ENCODE assay signal across 9 cellular contexts in the genomic region with DNA sequence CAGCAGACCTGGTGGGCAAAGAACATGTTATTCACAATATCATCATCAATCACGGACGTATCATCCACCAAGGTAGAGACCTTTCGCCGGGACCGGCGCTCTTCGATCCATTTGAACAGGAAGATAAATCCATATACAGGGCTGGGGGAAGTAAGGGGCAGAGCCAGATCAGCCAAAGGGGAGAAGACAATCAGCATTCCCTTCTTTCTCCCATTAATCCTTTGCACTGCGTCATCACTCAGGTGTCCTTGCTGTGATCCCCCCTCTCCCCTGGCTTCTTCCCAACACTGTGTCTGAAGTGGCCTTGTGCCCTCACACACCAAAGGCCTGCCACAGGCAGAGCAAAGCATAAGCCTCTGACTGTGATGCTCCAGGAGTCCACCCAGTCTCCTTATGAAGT. TPM values are rescaled to one million over a fixed set of nuclear protein-coding genes. Genes with fewer than 3 reads are reported as not detected.
DNase-seq lines count a peak whose midpoint lies in the region; ATAC-seq, FAIRE-seq and TF ChIP-seq lines count a peak whose summit lies in the region.
"Had no signal": no experiment of that assay in that cellular context is flagged by ENCODE, and none has a peak within 500 bp of the region (broad histone marks: within the 10 kb centered on the region; RNA-seq: fewer than 3 reads in every experiment).

No MANE protein-coding gene starts in this region.

- WGBS in K562 (ENCODE audit: insufficient coverage, low coverage, missing lambda C conversion rate): 96% methylated on average over 7 of the region's 8 CpGs

- peak overlapping the region; percentile 92 for H3K4me3 Mint-ChIP-seq in stimulated activated naive CD8-positive, alpha-beta T cell treated with anti-CD3 and anti-CD28 coated beads, Interleukin-15, Interleukin-2, amounts not matched to agents 100 ng/mL and 50 ng/mL, for 24 hours

- H3K9me3 ChIP-seq in K562 (replicated peaks; ENCODE audit: control insufficient read depth, insufficient read depth, low read depth, low read length) (no peaks in the 10 kb centered on the region), muscle layer of colon (ENCODE audit: low read length) (no peaks in the 10 kb centered on the region)

- H3K79me2 ChIP-seq in K562 (ENCODE audit: control insufficient read depth, insufficient read depth, low read length): peaks cover 47% of the 10 kb centered on the region

- CTCF ChIA-PET in K562 (lab: Yijun Ruan, JAX; ENCODE audit: low intra/inter-chr PET ratio): no interaction called here

- H3K27ac Mint-ChIP-seq in stimulated activated naive CD8-positive, alpha-beta T cell treated with anti-CD3 and anti-CD28 coated beads, Interleukin-15, Interleukin-2, amounts not matched to agents 100 ng/mL and 50 ng/mL, for 24 hours: peak overlapping the region; percentile 91

- peak overlapping the region; percentile 93 for H3K4me2 ChIP-seq in K562 (ENCODE audit: insufficient read depth, low read length)

- H2AFZ ChIP-seq in K562 (ENCODE audit: low read depth, low read length): no peak overlapping the region

- TF ChIP-seq CTCF in K562 (IDR thresholded peaks at IDR 0.05 in 2 of 3, conservative IDR thresholded peaks at IDR 0.05 in 1 of 3; ENCODE audit: insufficient read depth in 2 of 3, low read depth in 1 of 3, low read length in 3 of 3): no peak

- no peak overlapping the region; the same call in 1 of the 2 replicates for H3K4me3 ChIP-seq in K562
- H3K4me3 ChIP-seq in muscle layer of colon (ENCODE audit: low read depth in 1 of 2, low read length in 2 of 2): peak overlapping the region in 1 of 2 donors; percentile 84

- intact Hi-C loops in K562 (cut with micrococcal nuclease): no loop called here

- H3K9ac ChIP-seq in K562 (ENCODE audit: insufficient read depth in 1 of 2, low read depth in 2 of 2, low read length in 2 of 2) (peak overlapping the region in 1 of 2 experiments; percentile 93; a peak in 1 of 4 replicates), muscle layer of colon (ENCODE audit: low read length) (peak overlapping the region; percentile 94)

- TF ChIP-seq EP300 in K562 (IDR thresholded peaks at IDR 0.05; ENCODE audit: low read length): no peak

- DNase-seq in stimulated activated naive CD8-positive, alpha-beta T cell treated with anti-CD3 and anti-CD28 coated beads, Interleukin-15, Interleukin-2, amounts not matched to agents 100 U/mL and 50 U/mL, for 24 hours: no peak
- DNase-seq in K562 (ENCODE audit: extremely low read depth in 1 of 4, low spot score in 3 of 4): no peak
- DNase-seq in germinal center (ENCODE audit: low spot score): no peak
- no peak for DNase-seq in hypothalamus (lab: John Stamatoyannopoulos, UW)
- no peak for DNase-seq in NCI-H748 (lab: John Stamatoyannopoulos, UW; ENCODE audit: unreplicated experiment)
- DNase-seq: NCI-H2081 had no signal

- H3K36me3 ChIP-seq in K562 (ENCODE audit: control insufficient read depth, insufficient read depth, low read length) (peaks cover 64% of the 10 kb centered on the region), muscle layer of colon (ENCODE audit: insufficient read depth, low read length) (peaks cover 54% of the 10 kb centered on the region)

- no peak for TF ChIP-seq POLR2A in K562 (conservative IDR thresholded peaks at IDR 0.05)

- BruUV-seq in K562 (replicated peaks; lab: Mats Ljungman, UMichigan): no TSS peak

- no peak for FAIRE-seq in K562 (lab: Jason Lieb, UNC)

- H4K20me1 ChIP-seq in K562 (replicated peaks; ENCODE audit: control insufficient read depth, insufficient read depth, low read length): no peaks in the 10 kb centered on the region

- H3K4me1 ChIP-seq in K562 (replicated peaks in 1 of 2; ENCODE audit: control insufficient read depth in 2 of 2, insufficient read depth in 2 of 2, low read length in 2 of 2) (peaks cover 13 to 15% of the 10 kb centered on the region in 2 experiments; a peak in 4 of 5 replicates), muscle layer of colon (ENCODE audit: insufficient read depth, low read length) (peaks cover 40% of the 10 kb centered on the region)

- no peaks in the 10 kb centered on the region for H3K9me3 Mint-ChIP-seq in stimulated activated naive CD8-positive, alpha-beta T cell treated with anti-CD3 and anti-CD28 coated beads, Interleukin-15, Interleukin-2, amounts not matched to agents 100 ng/mL and 50 ng/mL, for 24 hours

- no peaks in the 10 kb centered on the region for H3K9me1 ChIP-seq in K562 (ENCODE audit: control insufficient read depth, insufficient read depth, low read length)

- POLR2A ChIA-PET in K562 (lab: Yijun Ruan, JAX): no interaction called here

- H3K27ac ChIP-seq in K562 (ENCODE audit: extremely low read depth, low read depth, low read length): no peak overlapping the region
- no peak overlapping the region for H3K27ac ChIP-seq in muscle layer of colon (ENCODE audit: low read depth, low read length)

- H3K36me3 Mint-ChIP-seq in stimulated activated naive CD8-positive, alpha-beta T cell treated with anti-CD3 and anti-CD28 coated beads, Interleukin-15, Interleukin-2, amounts not matched to agents 100 ng/mL and 50 ng/mL, for 24 hours (ENCODE audit: low read depth): peaks cover 48% of the 10 kb centered on the region

- ATAC-seq in stimulated activated naive CD8-positive, alpha-beta T cell treated with anti-CD3 and anti-CD28 coated beads, Interleukin-15, Interleukin-2, amounts not matched to agents 100 U/mL and 50 U/mL, for 24 hours: no peak
- ATAC-seq in K562 (no peak), HG03457 (IDR thresholded peaks at IDR 0.05; ENCODE audit: unreplicated experiment) (no peak)

- TF ChIP-seq RAD21 in K562 (CRISPR knock-in tag; conservative IDR thresholded peaks at IDR 0.05 in 1 of 2, IDR thresholded peaks at IDR 0.05 in 1 of 2): no peak

- in situ Hi-C loops in K562 (cut with MboI): no loop called here

- peaks cover 32% of the 10 kb centered on the region for H3K4me1 Mint-ChIP-seq in stimulated activated naive CD8-positive, alpha-beta T cell treated with anti-CD3 and anti-CD28 coated beads, Interleukin-15, Interleukin-2, amounts not matched to agents 100 ng/mL and 50 ng/mL, for 24 hours (ENCODE audit: low read depth)

- no peaks in the 10 kb centered on the region for H3K27me3 ChIP-seq in K562 (ENCODE audit: control insufficient read depth in 2 of 2, insufficient read depth in 2 of 2, low read length in 2 of 2)
- no peaks in the 10 kb centered on the region for H3K27me3 ChIP-seq in muscle layer of colon (ENCODE audit: control insufficient read depth in 1 of 2, insufficient read depth in 2 of 2, low read length in 2 of 2)

- H3K27me3 Mint-ChIP-seq in stimulated activated naive CD8-positive, alpha-beta T cell treated with anti-CD3 and anti-CD28 coated beads, Interleukin-15, Interleukin-2, amounts not matched to agents 100 ng/mL and 50 ng/mL, for 24 hours: no peaks in the 10 kb centered on the region

RNA-seq across cellular contexts. Expression of a gene that starts 1.3 kb away (rescaled TPM):
- total RNA-seq in K562 (2011; cell fraction: chromatin; rRNA removed; ENCODE audit: low replicate concordance): 67.6 and 158 TPM in 2 replicates
- total RNA-seq in K562 (2011; cell fraction: nucleolus; rRNA removed): 94.0 and 97.9 TPM in 2 replicates
- total RNA-seq in K562 (2011; cell fraction: nucleoplasm; rRNA removed): 61.2 and 63.2 TPM in 2 replicates
- total RNA-seq in K562 (2014; rRNA removed): 60.4 and 69.1 TPM in 2 replicates
- 21.6 and 25.8 TPM in 2 replicates for total RNA-seq in K562 (2014; rRNA removed; fragmentation: Illumina TruSeq; extraction: Trizol)
- total RNA-seq in K562 (2015; rRNA removed; fragmentation: Illumina TruSeq; extraction: Trizol): 35.4 and 37.5 TPM in 2 replicates
- total RNA-seq in K562 (2021): 64.9 and 66.6 TPM in 2 replicates
- polyA plus RNA-seq in K562 (2011; rRNA removed): 51.8 and 56.1 TPM in 2 replicates
- polyA plus RNA-seq in K562 (2011; cell fraction: cytosol; rRNA removed): 55.1 and 78.1 TPM in 2 replicates
- 152 and 164 TPM in 2 replicates for polyA plus RNA-seq in K562 (2011; cell fraction: nucleus; rRNA removed)
- 55.2 and 58.8 TPM in 2 replicates for polyA plus RNA-seq in K562 (2012)
- polyA plus RNA-seq in K562 (2014; fragmentation: Illumina TruSeq; extraction: Trizol): 37.5 and 48.7 TPM in 2 replicates
- polyA plus RNA-seq in K562 (2014; fragmentation: Nextera tagmentation; extraction: Ambion mirVana): 1 to 10 TPM; 3.4 to 5.4 TPM
- 42.5 and 47.8 TPM in 2 replicates for polyA plus RNA-seq in K562 (2014; rRNA removed)
- polyA minus RNA-seq in K562 (2011; rRNA and poly(A)+ RNA removed): 34.0 and 46.9 TPM in 2 replicates
- 28.6 and 32.7 TPM in 2 replicates for polyA minus RNA-seq in K562 (2011; cell fraction: cytosol; rRNA and poly(A)+ RNA removed)
- 43.1 and 47.4 TPM in 2 replicates for polyA minus RNA-seq in K562 (2011; cell fraction: nucleus; rRNA and poly(A)+ RNA removed)

RNA-seq across cellular contexts. Expression of a gene that starts 2.0 kb away (rescaled TPM):
- total RNA-seq in K562 (2011; cell fraction: chromatin; rRNA removed; ENCODE audit: low replicate concordance): 31.9 and 35.6 TPM in 2 replicates
- total RNA-seq in K562 (2011; cell fraction: nucleolus; rRNA removed): 25.5 and 28.0 TPM in 2 replicates
- total RNA-seq in K562 (2011; cell fraction: nucleoplasm; rRNA removed): 20.6 and 25.9 TPM in 2 replicates
- 16.8 and 21.5 TPM in 2 replicates for total RNA-seq in K562 (2014; rRNA removed)
- 12.7 and 18.0 TPM in 2 replicates for total RNA-seq in K562 (2014; rRNA removed; fragmentation: Illumina TruSeq; extraction: Trizol)
- 19.0 and 20.2 TPM in 2 replicates for total RNA-seq in K562 (2015; rRNA removed; fragmentation: Illumina TruSeq; extraction: Trizol)
- total RNA-seq in K562 (2021): 16.7 and 19.5 TPM in 2 replicates
- polyA plus RNA-seq in K562 (2011; rRNA removed): 27.5 and 28.3 TPM in 2 replicates
- 10.7 and 16.3 TPM in 2 replicates for polyA plus RNA-seq in K562 (2011; cell fraction: cytosol; rRNA removed)
- polyA plus RNA-seq in K562 (2011; cell fraction: nucleus; rRNA removed): 33.0 and 39.3 TPM in 2 replicates
- polyA plus RNA-seq in K562 (2012): 14.0 and 20.6 TPM in 2 replicates
- 18.3 and 18.4 TPM in 2 replicates for polyA plus RNA-seq in K562 (2014; fragmentation: Illumina TruSeq; extraction: Trizol)
- polyA plus RNA-seq in K562 (2014; fragmentation: Nextera tagmentation; extraction: Ambion mirVana): 1 to 10 TPM; 2.4 to 4.1 TPM
- polyA plus RNA-seq in K562 (2014; rRNA removed): 28.7 and 29.1 TPM in 2 replicates
- polyA minus RNA-seq in K562 (2011; rRNA and poly(A)+ RNA removed): 17.5 and 19.1 TPM in 2 replicates
- polyA minus RNA-seq in K562 (2011; cell fraction: cytosol; rRNA and poly(A)+ RNA removed): 7.0 and 9.6 TPM in 2 replicates
- polyA minus RNA-seq in K562 (2011; cell fraction: nucleus; rRNA and poly(A)+ RNA removed): 13.9 and 14.5 TPM in 2 replicates

RNA-seq across cellular contexts. Expression of a gene that starts 36.4 kb away (rescaled TPM):
- 0.16 TPM in 1 of 2 replicates, not detected in the other for total RNA-seq in K562 (2011; cell fraction: chromatin; rRNA removed; ENCODE audit: low replicate concordance)
- 0.13 and 0.33 TPM in 2 replicates for total RNA-seq in K562 (2011; cell fraction: nucleolus; rRNA removed)
- 0.29 TPM in 1 of 2 replicates, not detected in the other for total RNA-seq in K562 (2011; cell fraction: nucleoplasm; rRNA removed)
- total RNA-seq in K562 (2014; rRNA removed) (0.04 and 0.05 TPM in 2 replicates), K562 (2014; rRNA removed; fragmentation: Illumina TruSeq; extraction: Trizol) (not detected in 2 replicates), K562 (2015; rRNA removed; fragmentation: Illumina TruSeq; extraction: Trizol) (0.04 and 0.11 TPM in 2 replicates), K562 (2021) (0.07 TPM in 1 of 2 replicates, not detected in the other)
- polyA plus RNA-seq in K562 (2011; rRNA removed) (0.11 TPM in 1 of 2 replicates, not detected in the other), K562 (2014; fragmentation: Illumina TruSeq; extraction: Trizol) (0.04 TPM in 1 of 2 replicates, not detected in the other), K562 (2014; fragmentation: Nextera tagmentation; extraction: Ambion mirVana) (not detected), K562 (2014; rRNA removed) (not detected in 2 replicates)
- 0.06 TPM in 1 of 2 replicates, not detected in the other for polyA plus RNA-seq in K562 (2011; cell fraction: cytosol; rRNA removed)
- 0.10 and 0.23 TPM in 2 replicates for polyA plus RNA-seq in K562 (2011; cell fraction: nucleus; rRNA removed)
- 0.03 and 0.04 TPM in 2 replicates for polyA plus RNA-seq in K562 (2012)
- not detected in 2 replicates for polyA minus RNA-seq in K562 (2011; rRNA and poly(A)+ RNA removed)
- not detected in 2 replicates for polyA minus RNA-seq in K562 (2011; cell fraction: cytosol; rRNA and poly(A)+ RNA removed)
- polyA minus RNA-seq in K562 (2011; cell fraction: nucleus; rRNA and poly(A)+ RNA removed): 0.13 and 0.22 TPM in 2 replicates

RNA-seq across cellular contexts. Expression of a gene that starts 45.4 kb away (rescaled TPM):
- total RNA-seq in K562 (2011; cell fraction: chromatin; rRNA removed; ENCODE audit: low replicate concordance): 0.65 TPM in 1 of 2 replicates, not detected in the other
- total RNA-seq in K562 (2011; cell fraction: nucleolus; rRNA removed): 1.0 and 1.3 TPM in 2 replicates
- total RNA-seq in K562 (2011; cell fraction: nucleoplasm; rRNA removed): 2.7 TPM in 1 of 2 replicates, not detected in the other
- total RNA-seq in K562 (2014; rRNA removed): 0.53 TPM in 1 of 2 replicates, not detected in the other
- not detected in 2 replicates for total RNA-seq in K562 (2014; rRNA removed; fragmentation: Illumina TruSeq; extraction: Trizol)
- total RNA-seq in K562 (2015; rRNA removed; fragmentation: Illumina TruSeq; extraction: Trizol): not detected in 2 replicates
- total RNA-seq in K562 (2021): 0.47 TPM in 1 of 2 replicates, not detected in the other
- polyA plus RNA-seq in K562 (2011; rRNA removed): 0.42 and 1.1 TPM in 2 replicates
- 0.60 and 1.6 TPM in 2 replicates for polyA plus RNA-seq in K562 (2011; cell fraction: cytosol; rRNA removed)
- polyA plus RNA-seq in K562 (2011; cell fraction: nucleus; rRNA removed): 3.3 and 6.2 TPM in 2 replicates
- 0.12 and 0.65 TPM in 2 replicates for polyA plus RNA-seq in K562 (2012)
- 0.85 TPM in 1 of 2 replicates, not detected in the other for polyA plus RNA-seq in K562 (2014; fragmentation: Illumina TruSeq; extraction: Trizol)
- polyA plus RNA-seq in K562 (2014; fragmentation: Nextera tagmentation; extraction: Ambion mirVana): under 1 TPM; 0.08 to 0.27 TPM
- polyA plus RNA-seq in K562 (2014; rRNA removed): 0.78 TPM in 1 of 2 replicates, not detected in the other
- polyA minus RNA-seq in K562 (2011; rRNA and poly(A)+ RNA removed): 0.42 and 1.4 TPM in 2 replicates
- polyA minus RNA-seq in K562 (2011; cell fraction: cytosol; rRNA and poly(A)+ RNA removed): not detected in 2 replicates
- polyA minus RNA-seq in K562 (2011; cell fraction: nucleus; rRNA and poly(A)+ RNA removed): 0.44 TPM in 1 of 2 replicates, not detected in the other

RNA-seq across cellular contexts. Expression of a gene that starts 46.9 kb away (rescaled TPM):
- total RNA-seq in K562 (2011; cell fraction: chromatin; rRNA removed; ENCODE audit: low replicate concordance): 205 and 431 TPM in 2 replicates
- 200 and 220 TPM in 2 replicates for total RNA-seq in K562 (2011; cell fraction: nucleolus; rRNA removed)
- total RNA-seq in K562 (2011; cell fraction: nucleoplasm; rRNA removed): 158 and 172 TPM in 2 replicates
- 27.9 and 35.9 TPM in 2 replicates for total RNA-seq in K562 (2014; rRNA removed)
- total RNA-seq in K562 (2014; rRNA removed; fragmentation: Illumina TruSeq; extraction: Trizol): 13.9 and 16.1 TPM in 2 replicates
- total RNA-seq in K562 (2015; rRNA removed; fragmentation: Illumina TruSeq; extraction: Trizol): 20.7 and 22.2 TPM in 2 replicates
- total RNA-seq in K562 (2021): 36.9 and 43.5 TPM in 2 replicates
- 34.6 and 52.5 TPM in 2 replicates for polyA plus RNA-seq in K562 (2011; rRNA removed)
- 31.2 and 33.2 TPM in 2 replicates for polyA plus RNA-seq in K562 (2011; cell fraction: cytosol; rRNA removed)
- 303 and 415 TPM in 2 replicates for polyA plus RNA-seq in K562 (2011; cell fraction: nucleus; rRNA removed)
- 28.8 and 58.0 TPM in 2 replicates for polyA plus RNA-seq in K562 (2012)
- 23.4 and 28.3 TPM in 2 replicates for polyA plus RNA-seq in K562 (2014; fragmentation: Illumina TruSeq; extraction: Trizol)
- under 1 TPM; 0.44 to 0.80 TPM for polyA plus RNA-seq in K562 (2014; fragmentation: Nextera tagmentation; extraction: Ambion mirVana)
- polyA plus RNA-seq in K562 (2014; rRNA removed): 37.5 and 42.4 TPM in 2 replicates
- polyA minus RNA-seq in K562 (2011; rRNA and poly(A)+ RNA removed): 35.4 and 47.8 TPM in 2 replicates
- polyA minus RNA-seq in K562 (2011; cell fraction: cytosol; rRNA and poly(A)+ RNA removed): 23.4 and 31.6 TPM in 2 replicates
- 68.9 and 75.8 TPM in 2 replicates for polyA minus RNA-seq in K562 (2011; cell fraction: nucleus; rRNA and poly(A)+ RNA removed)
